In genomic region chr5:71778678-71779276, GRCh38 we compare ENCODE assay signal across 7 cellular contexts. TPM values are rescaled to one million over a fixed set of nuclear protein-coding genes. Genes with fewer than 3 reads are reported as not detected.
DNase-seq lines count a peak whose midpoint lies in the region; ATAC-seq and TF ChIP-seq lines count a peak whose summit lies in the region.

No MANE protein-coding gene starts in this region.

- H3K9me3 Mint-ChIP-seq in CD4-positive, alpha-beta T cell = no peaks in the 10 kb centered on the region
- no peaks in the 10 kb centered on the region for H3K9me3 Mint-ChIP-seq in activated naive CD8-positive, alpha-beta T cell treated with anti-CD3 and anti-CD28 coated beads for 36 hours

- H3K27me3 Mint-ChIP-seq in CD4-positive, alpha-beta T cell = peaks cover 4% of the 10 kb centered on the region
- peaks cover 3% of the 10 kb centered on the region for H3K27me3 Mint-ChIP-seq in activated naive CD8-positive, alpha-beta T cell treated with anti-CD3 and anti-CD28 coated beads for 36 hours

- no peak overlapping the region for H2BK15ac ChIP-seq in mesendoderm (replicated peaks; ENCODE audit: low read depth)

- no peak overlapping the region for H3K4ac ChIP-seq in mesendoderm (ENCODE audit: low read depth, low read length)

- WGBS in body of pancreas, 2 donors = 39 to 41% methylated on average over 4 of the region's 4 CpGs
- no CpG with 5 or more reads among the region's 4 CpGs for WGBS in mesendoderm (ENCODE audit: extremely low coverage, insufficient coverage, low lambda C conversion rate)

- no peak for ATAC-seq in body of pancreas
- no peak for ATAC-seq in CD4-positive, alpha-beta T cell (ENCODE audit: poor library complexity)

- peaks cover 17% of the 10 kb centered on the region for H3K4me1 Mint-ChIP-seq in CD4-positive, alpha-beta T cell (ENCODE audit: low read depth)
- H3K4me1 Mint-ChIP-seq in activated naive CD8-positive, alpha-beta T cell treated with anti-CD3 and anti-CD28 coated beads for 36 hours = peaks cover 19% of the 10 kb centered on the region

- no peak overlapping the region for H3K23ac ChIP-seq in mesendoderm (ENCODE audit: low read length)

- H3K36me3 Mint-ChIP-seq in CD4-positive, alpha-beta T cell (ENCODE audit: low read depth) = no peaks in the 10 kb centered on the region
- no peaks in the 10 kb centered on the region for H3K36me3 Mint-ChIP-seq in activated naive CD8-positive, alpha-beta T cell treated with anti-CD3 and anti-CD28 coated beads for 36 hours

- H3K4me2 ChIP-seq in mesendoderm (ENCODE audit: low read length) = no peak overlapping the region

- H3K79me1 ChIP-seq in mesendoderm (ENCODE audit: low read length) = no peaks in the 10 kb centered on the region

- H3K27me3 ChIP-seq in body of pancreas (no peaks in the 10 kb centered on the region), mesendoderm (ENCODE audit: insufficient read depth, low read length, poor library complexity) (no peaks in the 10 kb centered on the region), vagina (no peaks in the 10 kb centered on the region)
- no peaks in the 10 kb centered on the region for H3K27me3 ChIP-seq in CD4-positive, alpha-beta T cell (ENCODE audit: control insufficient read depth, insufficient read depth, low read length)

- H3K4me3 Mint-ChIP-seq in CD4-positive, alpha-beta T cell = no peak overlapping the region
- H3K4me3 Mint-ChIP-seq in activated naive CD8-positive, alpha-beta T cell treated with anti-CD3 and anti-CD28 coated beads for 36 hours = no peak overlapping the region

- H3K9me3 ChIP-seq in body of pancreas (no peaks in the 10 kb centered on the region), vagina (no peaks in the 10 kb centered on the region)
- H3K9me3 ChIP-seq in CD4-positive, alpha-beta T cell (ENCODE audit: control insufficient read depth, low read length) = no peaks in the 10 kb centered on the region

- H3K18ac ChIP-seq in mesendoderm (ENCODE audit: low read length) = no peak overlapping the region

- H3K79me2 ChIP-seq in mesendoderm (ENCODE audit: control insufficient read depth, insufficient read depth, low read length) = no peaks in the 10 kb centered on the region

- H3K27ac ChIP-seq in body of pancreas (no peak overlapping the region), mesendoderm (ENCODE audit: low read depth, low read length) (no peak overlapping the region), vagina (no peak overlapping the region)
- H3K27ac ChIP-seq in CD4-positive, alpha-beta T cell (ENCODE audit: low read depth, low read length) = no peak overlapping the region

- no peak overlapping the region for H2BK120ac ChIP-seq in mesendoderm (ENCODE audit: low read depth, low read length)

- CTCF ChIA-PET in CD4-positive, alpha-beta T cell (lab: Charles Lee) = no interaction called here

- POLR2A ChIA-PET in CD4-positive, alpha-beta T cell (lab: Charles Lee) = no interaction called here

- no peaks in the 10 kb centered on the region for H3K36me3 ChIP-seq in body of pancreas (replicated peaks in 1 of 2; ENCODE audit: insufficient read depth in 1 of 2, low read depth in 2 of 2)
- H3K36me3 ChIP-seq in mesendoderm (ENCODE audit: control insufficient read depth, insufficient read depth, low read length) = no peaks in the 10 kb centered on the region
- H3K36me3 ChIP-seq in vagina = no peaks in the 10 kb centered on the region

- H4K5ac ChIP-seq in mesendoderm (ENCODE audit: low read length) = no peak overlapping the region

- no peak overlapping the region for H3K4me3 ChIP-seq in body of pancreas
- no peak overlapping the region for H3K4me3 ChIP-seq in mesendoderm (ENCODE audit: low read length)
- H3K4me3 ChIP-seq in vagina = no peak overlapping the region

- no peak overlapping the region for H3K56ac ChIP-seq in mesendoderm (ENCODE audit: low read length)

- H3K9ac ChIP-seq in mesendoderm (ENCODE audit: low read length) = no peak overlapping the region

- no peak overlapping the region for H2AK5ac ChIP-seq in mesendoderm (ENCODE audit: low read length)

- H3K4me1 ChIP-seq in body of pancreas (no peaks in the 10 kb centered on the region), mesendoderm (ENCODE audit: control insufficient read depth, low read depth, low read length) (no peaks in the 10 kb centered on the region), vagina (peaks cover 15% of the 10 kb centered on the region)

- H2BK5ac ChIP-seq in mesendoderm (ENCODE audit: low read length) = no peak overlapping the region

- TF ChIP-seq POLR2A in body of pancreas (IDR thresholded peaks at IDR 0.05) (no peak), vagina (IDR thresholded peaks at IDR 0.05) (no peak)

- H4K8ac ChIP-seq in mesendoderm (ENCODE audit: low read depth, low read length) = no peak overlapping the region

- H3K27ac Mint-ChIP-seq in CD4-positive, alpha-beta T cell = no peak overlapping the region
- no peak overlapping the region for H3K27ac Mint-ChIP-seq in activated naive CD8-positive, alpha-beta T cell treated with anti-CD3 and anti-CD28 coated beads for 36 hours

- intact Hi-C loops in body of pancreas (cut with DNase I) (no loop called here), vagina (cut with DNase I) (no loop called here)
- intact Hi-C loops in CD4-positive, alpha-beta T cell (cut with DNase I, micrococcal nuclease) = no loop called here

- TF ChIP-seq CTCF in GM12874 (IDR thresholded peaks at IDR 0.05; ENCODE audit: insufficient read depth, low read depth, low read length) (peak; percentile 12; the same call in 1 of the 2 replicates), body of pancreas (IDR thresholded peaks at IDR 0.05) (peak in 6 of 7 experiments; percentile 27 to 63 (median 44)), vagina (IDR thresholded peaks at IDR 0.05) (no peak)
- no peak for TF ChIP-seq CTCF in CD4-positive, alpha-beta T cell (IDR thresholded peaks at IDR 0.05)

- DNase-seq in NCI-H1105 treated with DMSO at 0.1 percent for 48 hours (lab: John Stamatoyannopoulos, UW) = peak; percentile 43
- DNase-seq in body of pancreas = peak in 1 of 4 donors; percentile 47
- DNase-seq in mesendoderm = peak; percentile 52
- DNase-seq in CD4-positive, alpha-beta T cell = no peak
- DNase-seq in activated naive CD8-positive, alpha-beta T cell treated with anti-CD3 and anti-CD28 coated beads for 36 hours = no peak
- no peak for DNase-seq in vagina (ENCODE audit: extremely low spot score in 2 of 2)

RNA-seq across cellular contexts. Expression of gene CARTPT, which starts 59.7 kb away (rescaled TPM):
- total RNA-seq in body of pancreas (not detected), vagina (not detected)
- not detected for polyA plus RNA-seq in mesendoderm (2013, experiment 1 of 2)
- not detected for polyA plus RNA-seq in mesendoderm (2013, experiment 2 of 2)
- not detected for total RNA-seq in CD4-positive, alpha-beta T cell
- total RNA-seq in activated naive CD8-positive, alpha-beta T cell treated with anti-CD3 and anti-CD28 coated beads for 36 hours = not detected

Comparison
In these comparisons a context has a peak if more than half of its experiments do, and no peak if none do; other contexts are left out.
1. CTCF ChIP-seq: peak in GM12874 (single experiment) and body of pancreas (6 of 7); none in CD4-positive, alpha-beta T cell (single experiment) and vagina (0 of 3).
2. DNase-seq: peak in NCI-H1105 treated with DMSO at 0.1 percent for 48 hours (single experiment) and mesendoderm (single experiment); none in CD4-positive, alpha-beta T cell (0 of 10), activated naive CD8-positive, alpha-beta T cell treated with anti-CD3 and anti-CD28 coated beads for 36 hours (single experiment) and vagina (0 of 2).